ENCODE assay signal across 15 cellular contexts in the genomic region with DNA sequence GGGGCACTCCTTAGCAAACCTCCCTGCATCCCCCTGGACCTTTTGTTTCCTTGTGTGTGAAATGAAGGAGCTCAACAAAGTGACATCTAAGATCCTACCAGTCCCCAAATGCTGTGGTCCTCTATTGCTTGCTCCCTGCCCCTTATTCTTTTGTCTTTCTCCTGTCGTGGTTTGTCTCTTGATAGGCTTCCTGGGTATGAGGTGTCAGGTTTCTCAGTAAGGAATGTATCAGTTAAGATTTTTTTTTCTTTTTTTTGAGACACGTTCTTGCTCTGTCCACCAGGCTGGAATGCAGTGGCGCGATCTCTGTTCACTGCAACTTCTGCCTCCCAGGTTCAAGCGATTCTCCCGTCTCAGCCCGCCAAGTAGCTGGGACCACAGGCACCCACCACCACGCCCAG. TPM values are rescaled to one million over a fixed set of nuclear protein-coding genes. Genes with fewer than 3 reads are reported as not detected.
DNase-seq lines count a peak whose midpoint lies in the region; ATAC-seq and TF ChIP-seq lines count a peak whose summit lies in the region.
"Had no signal": no experiment of that assay in that cellular context is flagged by ENCODE, and none has a peak within 500 bp of the region (broad histone marks: within the 10 kb centered on the region; RNA-seq: fewer than 3 reads in every experiment).

No MANE protein-coding gene starts in this region.

- BruUV-seq in Caco-2 (replicated peaks; lab: Mats Ljungman, UMichigan): no TSS peak

- H3K9me3 Mint-ChIP-seq in Caco-2 (ENCODE audit: unreplicated experiment): no peaks in the 10 kb centered on the region
- H3K9me3 Mint-ChIP-seq: activated T-cell treated with anti-CD3 and anti-CD28 coated beads, Interleukin-2, amount 50 U/mL, for 4 hours had no signal

- peaks cover 7% of the 10 kb centered on the region for H3K4me1 Mint-ChIP-seq in Caco-2 (ENCODE audit: low read depth, unreplicated experiment)

- H3K9me3 ChIP-seq in Caco-2: no peaks in the 10 kb centered on the region
- H3K9me3 ChIP-seq: gastroesophageal sphincter had no signal

- no peaks in the 10 kb centered on the region for H3K36me3 ChIP-seq in Caco-2 (ENCODE audit: control insufficient read depth, insufficient read depth, low read length)
- H3K36me3 ChIP-seq: gastroesophageal sphincter had no signal

- H3K4me1 ChIP-seq in Caco-2: no peaks in the 10 kb centered on the region
- H3K4me1 ChIP-seq: gastroesophageal sphincter had no signal

- H3K4me3 Mint-ChIP-seq in Caco-2 (ENCODE audit: unreplicated experiment): peak overlapping the region; percentile 19
- H3K4me3 Mint-ChIP-seq: activated T-cell treated with anti-CD3 and anti-CD28 coated beads, Interleukin-2, amount 50 U/mL, for 4 hours had no signal

- DNase-seq in Caco-2 (peak in 1 of 2 experiments; percentile 8), HS-27A (ENCODE audit: low read depth) (peak; percentile 80), astrocyte of the spinal cord (ENCODE audit: low read depth, low spot score) (peak; percentile 64), left kidney (ENCODE audit: low read depth, low spot score) (peak; percentile 75), NCI-H524 treated with DMSO at 0.1 percent for 48 hours (lab: John Stamatoyannopoulos, UW) (no peak)
- DNase-seq: activated T-cell treated with anti-CD3 and anti-CD28 coated beads, Interleukin-2, amount 50 U/mL, for 4 hours; DMS 273 treated with DMSO at 0.1 percent for 48 hours; MV-4-11; retina; stimulated activated CD4-positive, alpha-beta T cell treated with anti-CD3 and anti-CD28 coated beads, Interleukin-2, amount 100 ng/mL, for 48 hours; T-helper 1 cell had no signal

- CTCF ChIA-PET in Caco-2 (lab: Charles Lee): no interaction called here

- H3K36me3 Mint-ChIP-seq in Caco-2 (ENCODE audit: insufficient read depth, unreplicated experiment): no peaks in the 10 kb centered on the region

- H3K4me3 ChIP-seq in Caco-2 (ENCODE audit: low read depth, low read length): no peak overlapping the region
- no peak overlapping the region for H3K4me3 ChIP-seq in astrocyte of the spinal cord (ENCODE audit: low read depth, low read length)
- H3K4me3 ChIP-seq: gastroesophageal sphincter had no signal

- peak overlapping the region; percentile 75 for H3K27ac Mint-ChIP-seq in Caco-2 (ENCODE audit: unreplicated experiment)

- H3K27me3 ChIP-seq in Caco-2 (replicated peaks; ENCODE audit: control insufficient read depth, insufficient read depth, low read length): no peaks in the 10 kb centered on the region
- H3K27me3 ChIP-seq: gastroesophageal sphincter had no signal

- intact Hi-C loops in Caco-2 (cut with micrococcal nuclease; ENCODE audit: unreplicated experiment): no loop called here

- TF ChIP-seq CTCF in Caco-2 (IDR thresholded peaks at IDR 0.05; ENCODE audit: insufficient read depth in 1 of 2, low read depth in 1 of 2, low read length in 1 of 2, severe bottlenecking in 1 of 2, unreplicated experiment in 1 of 2) (no peak), astrocyte of the spinal cord (IDR thresholded peaks at IDR 0.05; ENCODE audit: low read depth, low read length) (no peak)

- in situ Hi-C loops in astrocyte of the spinal cord (cut with HindIII; ENCODE audit: low sequenced_read_pairs): no loop called here

- POLR2A ChIA-PET in Caco-2 (lab: Charles Lee): no interaction called here

- ATAC-seq in GM21515 (IDR thresholded peaks at IDR 0.05; ENCODE audit: unreplicated experiment): no peak
- no peak for ATAC-seq in HG03135 (IDR thresholded peaks at IDR 0.05; ENCODE audit: unreplicated experiment)
- ATAC-seq in GM21786 (IDR thresholded peaks at IDR 0.05; ENCODE audit: unreplicated experiment): no peak
- ATAC-seq: activated T-cell treated with anti-CD3 and anti-CD28 coated beads, Interleukin-2, amount 50 U/mL, for 4 hours; gastroesophageal sphincter had no signal

- H3K27me3 Mint-ChIP-seq in Caco-2 (ENCODE audit: insufficient read depth, unreplicated experiment): no peaks in the 10 kb centered on the region

RNA-seq across cellular contexts. Expression of gene CNIH3, which starts 16.8 kb away (rescaled TPM):
- 1.3 and 2.2 TPM in 2 replicates for total RNA-seq in Caco-2 (2022)
